8 cellular contexts compared by ENCODE assay signal in the genomic region with DNA sequence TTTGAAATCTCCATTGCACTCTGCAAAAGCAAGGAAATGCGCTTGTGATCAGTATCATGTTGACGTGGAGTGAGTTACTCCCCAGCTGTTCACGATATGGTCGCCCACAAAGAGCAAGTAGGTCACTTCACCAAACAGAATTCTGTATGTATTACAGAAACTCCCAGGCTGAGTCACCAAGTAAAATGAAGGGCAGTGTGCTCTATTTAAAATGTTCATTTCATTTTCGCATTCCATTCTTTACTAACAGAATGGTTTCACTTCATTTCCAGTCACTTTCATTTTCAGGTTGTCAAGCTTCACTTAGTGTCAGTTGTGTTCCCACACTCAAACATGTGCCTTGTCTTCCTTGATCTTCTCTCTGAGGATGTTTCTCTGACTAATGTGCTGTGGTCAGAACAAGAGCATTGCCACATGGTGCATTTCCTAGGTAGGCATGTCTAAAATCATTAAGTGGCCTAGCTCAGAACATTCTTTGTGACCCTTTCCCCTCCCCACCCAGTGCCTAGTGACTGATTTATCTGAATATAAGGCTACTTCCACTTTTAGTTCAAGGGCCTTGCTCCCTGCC.
DNase-seq lines count a peak whose midpoint lies in the region; ATAC-seq, FAIRE-seq and TF ChIP-seq lines count a peak whose summit lies in the region.

No MANE protein-coding gene starts in this region.

- peak; percentile 94 for ATAC-seq in HG03354 (IDR thresholded peaks at IDR 0.05; ENCODE audit: poor library complexity, severe bottlenecking, unreplicated experiment)

- H3K9ac ChIP-seq in mucosa of rectum (ENCODE audit: low read depth in 1 of 2, low read length in 2 of 2): no peak overlapping the region

- no peak for TF ChIP-seq CTCF in coronary artery (IDR thresholded peaks at IDR 0.05)

- no peaks in the 10 kb centered on the region for H3K9me3 ChIP-seq in mucosa of rectum (ENCODE audit: control insufficient read depth in 2 of 2, low read length in 2 of 2)
- no peaks in the 10 kb centered on the region for H3K9me3 ChIP-seq in thymus (ENCODE audit: control insufficient read depth)

- no peaks in the 10 kb centered on the region for H3K36me3 ChIP-seq in mucosa of rectum (ENCODE audit: control insufficient read depth in 2 of 2, insufficient read depth in 2 of 2, low read length in 2 of 2)
- no peaks in the 10 kb centered on the region for H3K36me3 ChIP-seq in thymus (ENCODE audit: control insufficient read depth, insufficient read depth)

- H3K4me1 ChIP-seq in mucosa of rectum (ENCODE audit: control insufficient read depth in 2 of 2, insufficient read depth in 2 of 2, low read length in 2 of 2) (peaks cover 6 to 12% of the 10 kb centered on the region in 2 donors), thymus (ENCODE audit: control insufficient read depth, insufficient read depth, low read length) (peaks cover 36% of the 10 kb centered on the region)

- H3K4me3 ChIP-seq in coronary artery (peak overlapping the region; percentile 53), mucosa of rectum (ENCODE audit: low read length in 2 of 2) (peak overlapping the region; percentile 31 to 59), thymus (ENCODE audit: low read length) (peak overlapping the region; percentile 28)

- DNase-seq in Ammon's horn (ENCODE audit: low spot score) (peak; percentile 13), GM19239 (ENCODE audit: insufficient read length, low spot score) (peak; percentile 52), T-helper 2 cell (peak in 3 of 5 experiments; percentile 7 to 89 (median 69)), coronary artery (ENCODE audit: low spot score) (no peak), NCI-H128 (lab: John Stamatoyannopoulos, UW; ENCODE audit: unreplicated experiment) (no peak)

- H3K27me3 ChIP-seq in mucosa of rectum (ENCODE audit: control insufficient read depth in 2 of 2, insufficient read depth in 2 of 2, low read length in 2 of 2) (no peaks in the 10 kb centered on the region), thymus (ENCODE audit: control insufficient read depth, insufficient read depth) (no peaks in the 10 kb centered on the region)

- peak overlapping the region; percentile 38 to 81 for H3K27ac ChIP-seq in coronary artery
- peak overlapping the region; percentile 62 to 68 for H3K27ac ChIP-seq in mucosa of rectum (ENCODE audit: low read depth in 2 of 2, low read length in 2 of 2)
- peak overlapping the region; percentile 89 for H3K27ac ChIP-seq in thymus (ENCODE audit: low read depth)

- peak; percentile 98 for FAIRE-seq in GM19239 (lab: Jason Lieb, UNC)

- 8% methylated on average over 5 of the region's 5 CpGs for WGBS in thymus

Comparison
In these comparisons a context has a peak if more than half of its experiments do, and no peak if none do; other contexts are left out.
1. DNase-seq: peak in Ammon's horn (single experiment), GM19239 (single experiment) and T-helper 2 cell (3 of 5); none in coronary artery (single experiment) and NCI-H128 (single experiment).
2. Peak in every context shown above with its lines, with median percentiles within 50 percentile points of each other: H3K27ac ChIP-seq and H3K4me3 ChIP-seq.